In the genomic region with DNA sequence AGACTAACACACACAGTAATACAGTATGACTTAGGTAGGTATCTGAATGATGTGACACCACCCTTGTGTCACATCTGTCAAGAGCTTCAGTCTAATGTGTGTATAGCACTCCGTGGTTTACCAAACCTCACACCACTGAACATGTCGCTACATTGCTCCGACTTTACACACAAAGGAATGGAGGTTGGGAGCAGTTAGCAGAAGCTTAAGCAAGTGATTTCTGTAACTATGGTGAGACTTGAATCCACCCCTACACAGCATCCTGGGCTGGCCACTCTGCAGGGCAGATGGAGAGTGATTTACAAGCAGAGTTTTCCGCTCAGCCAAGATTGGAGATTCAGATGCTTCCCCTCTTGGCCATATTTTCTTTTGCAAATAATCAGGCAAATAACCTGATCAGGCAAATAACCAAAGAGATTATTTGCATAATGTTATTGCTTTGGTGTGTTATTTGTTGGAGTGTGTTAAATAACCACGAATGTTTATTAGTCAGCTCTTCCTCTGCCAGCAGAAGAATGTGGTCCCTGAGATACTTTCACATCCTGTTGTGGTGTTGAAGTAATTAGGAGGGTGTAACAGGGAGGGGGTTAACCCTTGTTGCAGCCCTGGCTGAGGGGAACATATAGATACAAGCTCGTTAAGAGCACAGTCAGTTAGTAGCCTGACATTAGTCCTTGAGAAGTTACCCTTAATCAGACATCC, we compare ENCODE assay signal across 8 cellular contexts.
DNase-seq lines count a peak whose midpoint lies in the region; ATAC-seq, FAIRE-seq and TF ChIP-seq lines count a peak whose summit lies in the region.

No MANE protein-coding gene starts in this region.

- H4K20me1 ChIP-seq in osteoblast (ENCODE audit: insufficient read depth, low read length): no peaks in the 10 kb centered on the region

- no peaks in the 10 kb centered on the region for H3K79me2 ChIP-seq in osteoblast (ENCODE audit: insufficient read depth, low read length)

- ATAC-seq in GM19463 (IDR thresholded peaks at IDR 0.05; ENCODE audit: unreplicated experiment): peak; percentile 96
- peak; percentile 96 for ATAC-seq in HG03457 (IDR thresholded peaks at IDR 0.05; ENCODE audit: unreplicated experiment)
- peak; percentile 91 for ATAC-seq in activated CD8-positive, alpha-beta T cell treated with anti-CD3 and anti-CD28 coated beads, Interleukin-2, amount 10 ng/mL, durations not matched to agents 7 days and 5 days
- ATAC-seq in stimulated activated naive B cell treated with anti-CD40 and anti-IgM and Interleukin-4, amounts not matched to agents 10 μg/mL and 1 μg/mL and 100 μg/mL, for 72 hours (replicated peaks): peak; percentile 100

- peak overlapping the region; percentile 93 for H3K27ac Mint-ChIP-seq in activated CD8-positive, alpha-beta T cell treated with anti-CD3 and anti-CD28 coated beads, Interleukin-2, amount 10 ng/mL, durations not matched to agents 7 days and 5 days
- H3K27ac Mint-ChIP-seq in stimulated activated naive B cell treated with anti-CD40 and anti-IgM and Interleukin-4, amounts not matched to agents 10 μg/mL and 1 μg/mL and 100 μg/mL, for 72 hours: peak overlapping the region; percentile 37

- FAIRE-seq in H54 (lab: Jason Lieb, UNC): no peak

- peaks cover 37% of the 10 kb centered on the region for H3K36me3 Mint-ChIP-seq in activated CD8-positive, alpha-beta T cell treated with anti-CD3 and anti-CD28 coated beads, Interleukin-2, amount 10 ng/mL, durations not matched to agents 7 days and 5 days (ENCODE audit: low read depth)
- peaks cover 3% of the 10 kb centered on the region in 2 donors for H3K36me3 Mint-ChIP-seq in stimulated activated naive B cell treated with anti-CD40 and anti-IgM and Interleukin-4, amounts not matched to agents 10 μg/mL and 1 μg/mL and 100 μg/mL, for 72 hours

- H3K27me3 ChIP-seq in osteoblast (ENCODE audit: insufficient read depth, low read length): no peaks in the 10 kb centered on the region

- H2AFZ ChIP-seq in osteoblast (ENCODE audit: low read length): no peak overlapping the region

- H3K27ac ChIP-seq in osteoblast (ENCODE audit: low read depth, low read length): no peak overlapping the region

- no peaks in the 10 kb centered on the region for H3K9me3 ChIP-seq in osteoblast (ENCODE audit: low read depth, low read length)

- peaks cover 29% of the 10 kb centered on the region for H3K4me1 Mint-ChIP-seq in activated CD8-positive, alpha-beta T cell treated with anti-CD3 and anti-CD28 coated beads, Interleukin-2, amount 10 ng/mL, durations not matched to agents 7 days and 5 days (ENCODE audit: low read depth)
- peaks cover 23 to 42% of the 10 kb centered on the region in 2 donors for H3K4me1 Mint-ChIP-seq in stimulated activated naive B cell treated with anti-CD40 and anti-IgM and Interleukin-4, amounts not matched to agents 10 μg/mL and 1 μg/mL and 100 μg/mL, for 72 hours

- peaks cover 6% of the 10 kb centered on the region for H3K4me1 ChIP-seq in osteoblast (ENCODE audit: insufficient read depth, low read length)

- H3K9me3 Mint-ChIP-seq in activated CD8-positive, alpha-beta T cell treated with anti-CD3 and anti-CD28 coated beads, Interleukin-2, amount 10 ng/mL, durations not matched to agents 7 days and 5 days (ENCODE audit: insufficient read depth): peaks cover 5% of the 10 kb centered on the region
- H3K9me3 Mint-ChIP-seq in stimulated activated naive B cell treated with anti-CD40 and anti-IgM and Interleukin-4, amounts not matched to agents 10 μg/mL and 1 μg/mL and 100 μg/mL, for 72 hours: peaks cover 6 to 8% of the 10 kb centered on the region in 2 donors

- TF ChIP-seq POLR2A in H54 (IDR thresholded peaks at IDR 0.05; ENCODE audit: low read depth, low read length): no peak

- POLR2A ChIA-PET in activated CD8-positive, alpha-beta T cell treated with anti-CD3 and anti-CD28 coated beads, Interleukin-2, amount 10 ng/mL, durations not matched to agents 7 days and 5 days (lab: Charles Lee): interaction anchor here (1.4 to 1.8 kb wide), 4 partner anchors 36 to 134 kb away, joined by 3 to 19 read pairs (median 8); partner anchors contain the start of gene SNX18

- peak overlapping the region; percentile 61 for H3K4me3 Mint-ChIP-seq in activated CD8-positive, alpha-beta T cell treated with anti-CD3 and anti-CD28 coated beads, Interleukin-2, amount 10 ng/mL, durations not matched to agents 7 days and 5 days
- no peak overlapping the region for H3K4me3 Mint-ChIP-seq in stimulated activated naive B cell treated with anti-CD40 and anti-IgM and Interleukin-4, amounts not matched to agents 10 μg/mL and 1 μg/mL and 100 μg/mL, for 72 hours

- no peak overlapping the region for H3K4me2 ChIP-seq in osteoblast (ENCODE audit: insufficient read depth, low read length)

- no peak for TF ChIP-seq CTCF in GM10266 (IDR thresholded peaks at IDR 0.05; ENCODE audit: control insufficient read depth, insufficient read depth, low read depth, missing control alignments)
- no peak for TF ChIP-seq CTCF in osteoblast (IDR thresholded peaks at IDR 0.05; ENCODE audit: extremely low read depth, low read depth, low read length)

- no peak overlapping the region for H3K4me3 ChIP-seq in osteoblast (ENCODE audit: insufficient read depth, low read length)

- H3K27me3 Mint-ChIP-seq in activated CD8-positive, alpha-beta T cell treated with anti-CD3 and anti-CD28 coated beads, Interleukin-2, amount 10 ng/mL, durations not matched to agents 7 days and 5 days (ENCODE audit: low read depth): no peaks in the 10 kb centered on the region
- no peaks in the 10 kb centered on the region for H3K27me3 Mint-ChIP-seq in stimulated activated naive B cell treated with anti-CD40 and anti-IgM and Interleukin-4, amounts not matched to agents 10 μg/mL and 1 μg/mL and 100 μg/mL, for 72 hours

- CTCF ChIA-PET in activated CD8-positive, alpha-beta T cell treated with anti-CD3 and anti-CD28 coated beads, Interleukin-2, amount 10 ng/mL, durations not matched to agents 7 days and 5 days (lab: Charles Lee): interaction anchor here (0.7 to 2.8 kb wide), 13 partner anchors 9 to 282 kb away, joined by 3 to 13 read pairs (median 4); partner anchors contain the start of gene SNX18

- DNase-seq in GM10266 (ENCODE audit: extremely low spot score) (peak; percentile 38), NCI-H524 treated with DMSO at 0.1 percent for 48 hours (lab: John Stamatoyannopoulos, UW) (no peak), H54 (ENCODE audit: insufficient read length, low spot score) (no peak), osteoblast (ENCODE audit: insufficient read length, low spot score, missing footprints) (no peak)
- peak; percentile 73 for DNase-seq in activated CD8-positive, alpha-beta T cell treated with anti-CD3 and anti-CD28 coated beads, Interleukin-2, amount 10 ng/mL, durations not matched to agents 7 days and 5 days
- peak; percentile 54 for DNase-seq in stimulated activated naive B cell treated with anti-CD40 and anti-IgM and Interleukin-4, amounts not matched to agents 10 μg/mL and 1 μg/mL and 100 μg/mL, for 72 hours

- H3K36me3 ChIP-seq in osteoblast (ENCODE audit: insufficient read depth, low read length): no peaks in the 10 kb centered on the region

Comparison
In these comparisons a context has a peak if more than half of its experiments do, and no peak if none do; other contexts are left out.
1. DNase-seq: peak in GM10266 (single experiment), activated CD8-positive, alpha-beta T cell treated with anti-CD3 and anti-CD28 coated beads, Interleukin-2, amount 10 ng/mL, durations not matched to agents 7 days and 5 days (single experiment) and stimulated activated naive B cell treated with anti-CD40 and anti-IgM and Interleukin-4, amounts not matched to agents 10 μg/mL and 1 μg/mL and 100 μg/mL, for 72 hours (single experiment); none in NCI-H524 treated with DMSO at 0.1 percent for 48 hours (single experiment), H54 (single experiment) and osteoblast (single experiment).
2. Peak in every context shown above with its lines, with median percentiles within 50 percentile points of each other: ATAC-seq.